In the genomic region with DNA sequence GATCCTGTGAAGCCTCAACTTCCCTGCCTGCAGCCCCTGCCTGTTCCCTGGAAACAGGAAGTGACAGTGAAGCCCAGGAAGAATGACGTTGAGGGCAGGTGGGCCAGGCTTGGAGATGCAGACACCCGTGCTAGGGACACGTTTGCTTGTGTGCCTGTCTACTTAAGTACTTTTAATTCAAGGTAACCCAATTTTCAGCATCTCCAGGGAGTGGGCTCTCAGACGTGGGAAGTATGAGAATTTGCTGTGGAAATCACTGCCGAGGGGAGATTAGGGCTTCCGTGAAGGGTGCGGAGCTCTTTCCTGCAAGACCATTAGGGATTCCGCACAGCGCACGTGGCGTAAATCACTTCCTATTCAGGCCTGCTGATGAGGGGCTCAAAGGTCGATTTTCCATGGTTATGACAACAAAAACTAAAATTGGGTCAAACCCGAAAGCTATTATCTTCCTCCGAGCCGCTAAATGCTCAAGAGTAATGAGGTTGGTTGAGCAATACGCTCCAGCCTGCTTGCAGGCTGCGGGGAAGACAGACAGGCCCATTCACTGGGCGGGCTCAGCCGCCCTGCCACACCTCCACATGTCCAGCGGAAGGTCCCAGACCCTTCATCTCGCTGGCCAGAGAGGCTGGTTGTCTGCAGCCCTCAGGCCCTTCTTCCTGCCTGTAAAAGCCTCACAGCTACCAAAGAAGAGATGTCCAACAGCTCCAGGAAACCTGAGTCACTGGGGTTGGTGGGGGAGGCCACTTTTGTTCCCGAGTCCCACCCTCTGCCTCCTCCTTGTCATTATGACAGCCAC, we compare ENCODE assay signal across 1 cellular context.
TF ChIP-seq lines count a peak whose summit lies in the region.

No MANE protein-coding gene starts in this region.

TF ChIP-seq in SK-N-SH, 30 proteins besides CTCF, POLR2A, EP300 and RAD21 (continued from another document):
- TF ChIP-seq MAX (IDR thresholded peaks at IDR 0.05; ENCODE audit: low read depth), result no peak
- no peak for TF ChIP-seq CHD2 (IDR thresholded peaks at IDR 0.05; ENCODE audit: low read length, partially characterized antibody)
- no peak for TF ChIP-seq TEAD4 (IDR thresholded peaks at IDR 0.05; ENCODE audit: borderline replicate concordance, insufficient read depth)
- TF ChIP-seq NRF1 (IDR thresholded peaks at IDR 0.05; ENCODE audit: low read depth, low read length), result no peak
- no peak for TF ChIP-seq JUND (IDR thresholded peaks at IDR 0.05)
- no peak for TF ChIP-seq RFX5 (IDR thresholded peaks at IDR 0.05; ENCODE audit: low read length)
- no peak for TF ChIP-seq TCF12 (IDR thresholded peaks at IDR 0.05)
TF ChIP-seq in SK-N-SH: peak in this region for 0.
